In genomic region chr1:241323510-241323909, GRCh38 we compare ENCODE assay signal across 8 cellular contexts. TPM values are rescaled to one million over a fixed set of nuclear protein-coding genes. Genes with fewer than 3 reads are reported as not detected.
A peak's percentile ranks its signal among the peaks of the same experiment; 100 is the strongest.
DNase-seq lines count a peak whose midpoint lies in the region; ATAC-seq and TF ChIP-seq lines count a peak whose summit lies in the region.

No MANE protein-coding gene starts in this region.

- no peak overlapping the region for H3K23ac ChIP-seq in mesendoderm (ENCODE audit: low read length)

- H3K4me3 Mint-ChIP-seq in CD14-positive monocyte: no peak overlapping the region

- H3K36me3 Mint-ChIP-seq in CD14-positive monocyte: no peaks in the 10 kb centered on the region

- no peak overlapping the region for H2AK5ac ChIP-seq in mesendoderm (ENCODE audit: low read length)

- H3K27me3 Mint-ChIP-seq in CD14-positive monocyte (ENCODE audit: low read depth in 3 of 3): peaks cover 0 to 2% (median 0%) of the 10 kb centered on the region in 3 donors

- H3K18ac ChIP-seq in mesendoderm (ENCODE audit: low read length): no peak overlapping the region

- H2BK120ac ChIP-seq in mesendoderm (ENCODE audit: low read depth, low read length): no peak overlapping the region

- DNase-seq in GM20000 (ENCODE audit: low spot score) (peak; percentile 14), LHCN-M2 (ENCODE audit: low read depth) (peak; percentile 51), brain pericyte (ENCODE audit: low read depth, low spot score) (peak; percentile 18), mesendoderm (peak; percentile 69), SKM-1 (lab: John Stamatoyannopoulos, UW; ENCODE audit: unreplicated experiment) (no peak), CD14-positive monocyte (ENCODE audit: low spot score) (no peak)

- no peaks in the 10 kb centered on the region for H3K4me1 Mint-ChIP-seq in CD14-positive monocyte

- no peak overlapping the region for H3K4ac ChIP-seq in mesendoderm (ENCODE audit: low read depth, low read length)

- no peaks in the 10 kb centered on the region for H3K27me3 ChIP-seq in mesendoderm (ENCODE audit: insufficient read depth, low read length, poor library complexity)

- H3K36me3 ChIP-seq in mesendoderm (ENCODE audit: control insufficient read depth, insufficient read depth, low read length): no peaks in the 10 kb centered on the region

- no peak overlapping the region for H4K8ac ChIP-seq in mesendoderm (ENCODE audit: low read depth, low read length)

- WGBS in mesendoderm (ENCODE audit: extremely low coverage, insufficient coverage, low lambda C conversion rate): no CpG with 5 or more reads among the region's 5 CpGs

- H3K27ac Mint-ChIP-seq in CD14-positive monocyte: no peak overlapping the region

- H3K4me2 ChIP-seq in mesendoderm (ENCODE audit: low read length): no peak overlapping the region

- no peaks in the 10 kb centered on the region for H3K4me1 ChIP-seq in mesendoderm (ENCODE audit: control insufficient read depth, low read depth, low read length)

- no peak overlapping the region for H3K4me3 ChIP-seq in mesendoderm (ENCODE audit: low read length)

- H3K9ac ChIP-seq in mesendoderm (ENCODE audit: low read length): no peak overlapping the region

- no peaks in the 10 kb centered on the region for H3K79me2 ChIP-seq in mesendoderm (ENCODE audit: control insufficient read depth, insufficient read depth, low read length)

- peaks cover 0 to 5% (median 4%) of the 10 kb centered on the region in 7 donors for H3K9me3 Mint-ChIP-seq in CD14-positive monocyte

- ATAC-seq in HG03097 (IDR thresholded peaks at IDR 0.05; ENCODE audit: low FRiP score, unreplicated experiment): no peak
- ATAC-seq in HG03571 (IDR thresholded peaks at IDR 0.05; ENCODE audit: unreplicated experiment): no peak

- H2BK5ac ChIP-seq in mesendoderm (ENCODE audit: low read length): no peak overlapping the region

- H3K56ac ChIP-seq in mesendoderm (ENCODE audit: low read length): no peak overlapping the region

- H4K5ac ChIP-seq in mesendoderm (ENCODE audit: low read length): no peak overlapping the region

- H2BK15ac ChIP-seq in mesendoderm (replicated peaks; ENCODE audit: low read depth): no peak overlapping the region

- no peak overlapping the region for H3K27ac ChIP-seq in mesendoderm (ENCODE audit: low read depth, low read length)

- intact Hi-C loops in CD14-positive monocyte (cut with micrococcal nuclease): no loop called here

- no peak for TF ChIP-seq CTCF in GM20000 (IDR thresholded peaks at IDR 0.05; ENCODE audit: extremely low read depth, missing control alignments)
- TF ChIP-seq CTCF in CD14-positive monocyte (IDR thresholded peaks at IDR 0.05): no peak

- H3K79me1 ChIP-seq in mesendoderm (ENCODE audit: low read length): no peaks in the 10 kb centered on the region

RNA-seq across cellular contexts. Expression of gene RGS7, which starts 33.5 kb away (rescaled TPM):
- total RNA-seq in LHCN-M2 (2014; rRNA removed): 0.11 and 0.19 TPM in 2 replicates
- polyA plus RNA-seq in LHCN-M2 (2012): 0.66 TPM
- 1.4 TPM for polyA plus RNA-seq in mesendoderm (2013, experiment 1 of 2)
- polyA plus RNA-seq in mesendoderm (2013, experiment 2 of 2): 1.4 TPM
- polyA plus RNA-seq in CD14-positive monocyte: not detected

Comparison
In these comparisons a context has a peak if more than half of its experiments do, and no peak if none do; other contexts are left out.
1. DNase-seq: peak in GM20000 (single experiment), LHCN-M2 (single experiment), brain pericyte (single experiment) and mesendoderm (single experiment); none in SKM-1 (single experiment) and CD14-positive monocyte (single experiment).